In the genomic region with DNA sequence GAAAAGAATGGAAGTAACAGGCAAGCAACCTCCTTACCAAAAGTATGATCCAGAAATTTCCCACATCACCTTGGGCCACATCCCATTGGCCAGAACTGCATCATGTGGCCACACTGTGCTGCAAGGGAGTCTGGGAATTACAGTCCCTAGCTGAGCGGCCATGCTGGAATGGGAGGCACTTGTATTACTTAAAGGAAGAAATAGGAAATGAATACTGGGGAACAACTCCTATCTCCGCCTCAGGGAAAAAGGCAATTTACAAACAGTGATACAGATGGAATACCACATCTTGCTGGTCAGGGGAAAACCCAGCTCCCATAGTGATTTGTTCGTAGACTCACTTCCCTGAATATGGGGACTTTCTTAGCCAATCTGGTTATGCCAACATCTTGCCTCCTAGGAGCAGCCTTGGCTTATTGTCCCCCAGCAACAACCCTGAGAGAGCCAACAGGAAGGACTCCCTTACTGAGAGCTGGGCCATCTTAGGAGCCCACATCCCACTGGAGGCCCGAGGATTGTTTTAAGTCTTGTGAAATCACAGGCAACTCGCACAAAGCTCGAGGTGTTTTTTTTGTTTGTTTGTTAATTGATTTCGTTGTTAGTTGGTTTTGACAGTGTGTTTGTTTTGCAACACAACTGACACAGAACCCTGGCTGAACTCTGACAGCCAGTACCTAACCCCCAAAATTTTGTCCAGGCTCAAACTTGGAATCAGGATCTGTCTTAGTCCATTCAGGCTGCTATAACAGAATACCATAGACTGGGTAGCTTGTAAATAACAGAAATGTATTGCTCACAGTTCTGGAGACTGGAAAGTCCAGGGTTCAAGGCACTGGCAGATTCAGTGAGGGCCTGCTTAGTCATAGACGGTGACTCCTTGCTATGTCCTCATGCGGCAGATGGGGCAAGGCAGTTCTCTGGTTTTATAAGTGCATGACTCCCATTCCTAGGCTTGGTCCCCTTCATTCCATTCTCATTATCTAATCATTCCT, we compare ENCODE assay signal across 11 cellular contexts. TPM values are rescaled to one million over a fixed set of nuclear protein-coding genes. Genes with fewer than 3 reads are reported as not detected.
DNase-seq lines count a peak whose midpoint lies in the region; ATAC-seq, FAIRE-seq and TF ChIP-seq lines count a peak whose summit lies in the region.
"Had no signal": no experiment of that assay in that cellular context is flagged by ENCODE, and none has a peak within 500 bp of the region (broad histone marks: within the 10 kb centered on the region; RNA-seq: fewer than 3 reads in every experiment).

No MANE protein-coding gene starts in this region.

- peak overlapping the region; percentile 35 for H3K9ac ChIP-seq in adipocyte (ENCODE audit: low read length)
- H3K9ac ChIP-seq: parathyroid adenoma had no signal

- BruUV-seq in Caco-2 (replicated peaks; lab: Mats Ljungman, UMichigan): no TSS peak

- TF ChIP-seq EP300 in A549 (IDR thresholded peaks at IDR 0.05): peak in 1 of 2 experiments; percentile 41; a peak in 2 of 5 replicates

- H3K27ac Mint-ChIP-seq in Caco-2 (ENCODE audit: unreplicated experiment): no peak overlapping the region
- H3K27ac Mint-ChIP-seq in activated T-helper 2 cell treated with anti-CD3 and anti-CD28 coated beads, Interferon-gamma antibody, Interleukin-2, Interleukin-4, amounts not matched to agents 10 μg/mL and 5 μg/mL and 100 μg/mL, durations not matched to agents 14 hours and 24 hours and 36 hours: no peak overlapping the region

- peaks cover 5% of the 10 kb centered on the region for H3K9me3 Mint-ChIP-seq in Caco-2 (ENCODE audit: unreplicated experiment)
- no peaks in the 10 kb centered on the region for H3K9me3 Mint-ChIP-seq in activated T-helper 2 cell treated with anti-CD3 and anti-CD28 coated beads, Interferon-gamma antibody, Interleukin-2, Interleukin-4, amounts not matched to agents 10 μg/mL and 5 μg/mL and 100 μg/mL, durations not matched to agents 14 hours and 24 hours and 36 hours

- H3K36me3 Mint-ChIP-seq in Caco-2 (ENCODE audit: insufficient read depth, unreplicated experiment): no peaks in the 10 kb centered on the region
- no peaks in the 10 kb centered on the region for H3K36me3 Mint-ChIP-seq in activated T-helper 2 cell treated with anti-CD3 and anti-CD28 coated beads, Interferon-gamma antibody, Interleukin-2, Interleukin-4, amounts not matched to agents 10 μg/mL and 5 μg/mL and 100 μg/mL, durations not matched to agents 14 hours and 24 hours and 36 hours (ENCODE audit: low read depth)

- no peak for TF ChIP-seq POLR2A in A549 (IDR thresholded peaks at IDR 0.05; ENCODE audit: low read length)
- TF ChIP-seq POLR2A in esophagus squamous epithelium (IDR thresholded peaks at IDR 0.05): no peak

- no peaks in the 10 kb centered on the region for H3K27me3 Mint-ChIP-seq in Caco-2 (ENCODE audit: insufficient read depth, unreplicated experiment)
- H3K27me3 Mint-ChIP-seq in activated T-helper 2 cell treated with anti-CD3 and anti-CD28 coated beads, Interferon-gamma antibody, Interleukin-2, Interleukin-4, amounts not matched to agents 10 μg/mL and 5 μg/mL and 100 μg/mL, durations not matched to agents 14 hours and 24 hours and 36 hours (ENCODE audit: low read depth): peaks cover 5% of the 10 kb centered on the region

- peak overlapping the region; percentile 71 to 89 for H3K27ac ChIP-seq in A549
- no peak overlapping the region for H3K27ac ChIP-seq in esophagus squamous epithelium
- H3K27ac ChIP-seq: parathyroid adenoma had no signal

- no peak for TF ChIP-seq CTCF in A549 (IDR thresholded peaks at IDR 0.05)
- no peak for TF ChIP-seq CTCF in Caco-2 (IDR thresholded peaks at IDR 0.05; ENCODE audit: insufficient read depth in 1 of 2, low read depth in 1 of 2, low read length in 1 of 2, severe bottlenecking in 1 of 2, unreplicated experiment in 1 of 2)
- no peak for TF ChIP-seq CTCF in esophagus squamous epithelium (IDR thresholded peaks at IDR 0.05)

- H3K4me1 ChIP-seq in A549 (peaks cover 51% of the 10 kb centered on the region), adipocyte (ENCODE audit: control insufficient read depth, insufficient read depth, low read length) (peaks cover 23% of the 10 kb centered on the region), Caco-2 (peaks cover 8% of the 10 kb centered on the region; the same call in 1 of the 2 replicates), esophagus squamous epithelium (no peaks in the 10 kb centered on the region)
- H3K4me1 ChIP-seq: parathyroid adenoma had no signal

- no peaks in the 10 kb centered on the region for H3K4me1 Mint-ChIP-seq in Caco-2 (ENCODE audit: low read depth, unreplicated experiment)
- no peaks in the 10 kb centered on the region for H3K4me1 Mint-ChIP-seq in activated T-helper 2 cell treated with anti-CD3 and anti-CD28 coated beads, Interferon-gamma antibody, Interleukin-2, Interleukin-4, amounts not matched to agents 10 μg/mL and 5 μg/mL and 100 μg/mL, durations not matched to agents 14 hours and 24 hours and 36 hours (ENCODE audit: low read depth)

- H3K36me3 ChIP-seq in adipocyte (ENCODE audit: control insufficient read depth, insufficient read depth, low read length, severe bottlenecking) (no peaks in the 10 kb centered on the region), Caco-2 (ENCODE audit: control insufficient read depth, insufficient read depth, low read length) (no peaks in the 10 kb centered on the region), esophagus squamous epithelium (no peaks in the 10 kb centered on the region)
- H3K36me3 ChIP-seq: transverse colon had no signal

- intact Hi-C loops in Caco-2 (cut with micrococcal nuclease; ENCODE audit: unreplicated experiment): no loop called here
- intact Hi-C loops in esophagus squamous epithelium (cut with DNase I): no loop called here
- intact Hi-C loops in activated T-helper 2 cell treated with anti-CD3 and anti-CD28 coated beads, Interferon-gamma antibody, Interleukin-2, Interleukin-4, amounts not matched to agents 10 μg/mL and 5 μg/mL and 100 μg/mL, durations not matched to agents 14 hours and 24 hours and 36 hours (cut with micrococcal nuclease): no loop called here

- H3K4me3 ChIP-seq in A549 (no peak overlapping the region), adipocyte (ENCODE audit: low read length) (no peak overlapping the region), Caco-2 (ENCODE audit: low read depth, low read length) (no peak overlapping the region), esophagus squamous epithelium (no peak overlapping the region)
- H3K4me3 ChIP-seq: transverse colon had no signal

- H3K4me3 Mint-ChIP-seq in Caco-2 (ENCODE audit: unreplicated experiment): no peak overlapping the region
- H3K4me3 Mint-ChIP-seq in activated T-helper 2 cell treated with anti-CD3 and anti-CD28 coated beads, Interferon-gamma antibody, Interleukin-2, Interleukin-4, amounts not matched to agents 10 μg/mL and 5 μg/mL and 100 μg/mL, durations not matched to agents 14 hours and 24 hours and 36 hours (ENCODE audit: low read depth): no peak overlapping the region

- peak in 1 of 2 experiments; percentile 84 for DNase-seq in A549 (ENCODE audit: low read depth in 1 of 2, low spot score in 1 of 2)
- peak; percentile 91 for DNase-seq in HS-5 (ENCODE audit: low read depth)
- DNase-seq in adipocyte (ENCODE audit: low read depth): peak; percentile 57
- peak; percentile 65 for DNase-seq in islet precursor cell
- no peak for DNase-seq in stimulated activated CD4-positive, alpha-beta T cell treated with anti-CD3 and anti-CD28 coated beads, Interleukin-4, amount 100 ng/mL, for 4 hours
- DNase-seq in Caco-2: no peak
- no peak for DNase-seq in esophagus squamous epithelium (lab: John Stamatoyannopoulos, UW)
- DNase-seq in activated T-helper 2 cell treated with anti-CD3 and anti-CD28 coated beads, Interferon-gamma antibody, Interleukin-2, Interleukin-4, amounts not matched to agents 10 μg/mL and 5 μg/mL and 100 μg/mL, durations not matched to agents 14 hours and 24 hours and 36 hours (ENCODE audit: low spot score): no peak
- DNase-seq: cortex of kidney had no signal

- H3K9me3 ChIP-seq in A549 (no peaks in the 10 kb centered on the region), adipocyte (ENCODE audit: control insufficient read depth, low read length) (no peaks in the 10 kb centered on the region), Caco-2 (no peaks in the 10 kb centered on the region), esophagus squamous epithelium (no peaks in the 10 kb centered on the region)
- H3K9me3 ChIP-seq: transverse colon had no signal

- no peaks in the 10 kb centered on the region for H3K27me3 ChIP-seq in adipocyte (replicated peaks; ENCODE audit: control insufficient read depth, insufficient read depth, low read length)
- H3K27me3 ChIP-seq in Caco-2 (replicated peaks; ENCODE audit: control insufficient read depth, insufficient read depth, low read length): no peaks in the 10 kb centered on the region
- no peaks in the 10 kb centered on the region for H3K27me3 ChIP-seq in esophagus squamous epithelium
- H3K27me3 ChIP-seq: transverse colon had no signal

- H3K4me2 ChIP-seq in A549: peak overlapping the region; percentile 42

- POLR2A ChIA-PET in A549 (lab: Yijun Ruan, JAX): interaction anchor here (1.1 to 1.2 kb wide), 2 partner anchors 10 to 30 kb away, joined by 3 to 4 read pairs; partner anchors contain the start of gene PINK1
- POLR2A ChIA-PET in Caco-2 (lab: Charles Lee): no interaction called here

- FAIRE-seq in A549 (lab: Jason Lieb, UNC): no peak

- CTCF ChIA-PET in A549 (lab: Yijun Ruan, JAX) (interaction anchor here (1.0 to 2.6 kb wide), 4 partner anchors 10 to 30 kb away, joined by 4 to 7 read pairs (median 5); partner anchors contain the start of gene PINK1), Caco-2 (lab: Charles Lee) (interaction anchor here (1.2 kb wide), 1 partner anchor 30 kb away, joined by 3 read pairs; no protein-coding TSS in a partner anchor)

- no peak for TF ChIP-seq RAD21 in A549 (conservative IDR thresholded peaks at IDR 0.05 in 1 of 2, IDR thresholded peaks at IDR 0.05 in 1 of 2)

- peak; percentile 88 to 91 for ATAC-seq in A549

- WGBS in A549 (ENCODE audit: missing lambda C conversion rate): 36% methylated on average over 9 of the region's 9 CpGs
- 61 to 67% methylated on average over 8 to 9 of the region's 9 CpGs for WGBS in esophagus squamous epithelium, 2 donors

RNA-seq across cellular contexts. Expression of gene CDA, which starts 14.9 kb away (rescaled TPM):
- polyA plus RNA-seq in A549 (2011; rRNA removed) (11.2 and 12.2 TPM in 2 replicates), A549 (2017; fragmentation: RNase III; extraction: RNeasy Plus Mini Kit Qiagen cat#74134 plus additional on column Dnase treatment) (35.6 to 48.7 TPM (median 44.6 TPM) in 3 replicates)
- 24.0 and 25.0 TPM in 2 replicates for polyA plus RNA-seq in A549 (2012; cell fraction: cytosol; rRNA removed)
- 15.2 and 17.4 TPM in 2 replicates for polyA plus RNA-seq in A549 (2012; cell fraction: nucleus; rRNA removed)
- polyA minus RNA-seq in A549 (2011; rRNA and poly(A)+ RNA removed): 18.8 and 24.3 TPM in 2 replicates
- total RNA-seq in Caco-2 (2022) (0.95 TPM in 1 of 2 replicates, not detected in the other), esophagus squamous epithelium (10 to 100 TPM in 3 of 4 donors, 1 to 10 TPM in 1; 9.7 to 53.7 (median 45.9) TPM)
- total RNA-seq in activated T-helper 2 cell treated with anti-CD3 and anti-CD28 coated beads, Interferon-gamma antibody, Interleukin-2, Interleukin-4, amounts not matched to agents 10 μg/mL and 5 μg/mL and 100 μg/mL, durations not matched to agents 14 hours and 24 hours and 36 hours: not detected in 2 replicates

RNA-seq across cellular contexts. Expression of gene PINK1, which starts 29.5 kb away (rescaled TPM):
- polyA plus RNA-seq in A549 (2011; rRNA removed): 18.9 and 19.9 TPM in 2 replicates
- 24.1 and 29.5 TPM in 2 replicates for polyA plus RNA-seq in A549 (2012; cell fraction: cytosol; rRNA removed)
- polyA plus RNA-seq in A549 (2012; cell fraction: nucleus; rRNA removed): 21.1 and 21.3 TPM in 2 replicates
- 41.5 to 53.3 TPM (median 51.4 TPM) in 3 replicates for polyA plus RNA-seq in A549 (2017; fragmentation: RNase III; extraction: RNeasy Plus Mini Kit Qiagen cat#74134 plus additional on column Dnase treatment)
- polyA minus RNA-seq in A549 (2011; rRNA and poly(A)+ RNA removed): 8.2 and 9.6 TPM in 2 replicates
- total RNA-seq in Caco-2 (2022): 18.4 and 23.2 TPM in 2 replicates
- 100 to 1,000 TPM in 1 of 4 donors, 10 to 100 TPM in 3; 55.0 to 110 (median 77.1) TPM for total RNA-seq in esophagus squamous epithelium
- total RNA-seq in activated T-helper 2 cell treated with anti-CD3 and anti-CD28 coated beads, Interferon-gamma antibody, Interleukin-2, Interleukin-4, amounts not matched to agents 10 μg/mL and 5 μg/mL and 100 μg/mL, durations not matched to agents 14 hours and 24 hours and 36 hours: 3.8 and 4.7 TPM in 2 replicates

RNA-seq across cellular contexts. Expression of gene FAM43B, which starts 51.4 kb away (rescaled TPM):
- polyA plus RNA-seq in A549 (2011; rRNA removed) (0.53 and 0.76 TPM in 2 replicates), A549 (2017; fragmentation: RNase III; extraction: RNeasy Plus Mini Kit Qiagen cat#74134 plus additional on column Dnase treatment) (4.1 to 7.1 TPM (median 6.9 TPM) in 3 replicates)
- polyA plus RNA-seq in A549 (2012; cell fraction: cytosol; rRNA removed): 1.4 and 2.0 TPM in 2 replicates
- 3.1 and 5.4 TPM in 2 replicates for polyA plus RNA-seq in A549 (2012; cell fraction: nucleus; rRNA removed)
- polyA minus RNA-seq in A549 (2011; rRNA and poly(A)+ RNA removed): 0.78 and 0.83 TPM in 2 replicates
- total RNA-seq in Caco-2 (2022) (3.6 and 4.4 TPM in 2 replicates), esophagus squamous epithelium (under 1 TPM in 3 of 4 donors, not detected in 1; 0.11 to 0.19 (median 0.13) TPM)
- not detected in 2 replicates for total RNA-seq in activated T-helper 2 cell treated with anti-CD3 and anti-CD28 coated beads, Interferon-gamma antibody, Interleukin-2, Interleukin-4, amounts not matched to agents 10 μg/mL and 5 μg/mL and 100 μg/mL, durations not matched to agents 14 hours and 24 hours and 36 hours
- total RNA-seq: transverse colon had no signal

RNA-seq across cellular contexts. Expression of gene DDOST, which starts 57.4 kb away (rescaled TPM):
- polyA plus RNA-seq in A549 (2011; rRNA removed): 231 and 258 TPM in 2 replicates
- 172 and 229 TPM in 2 replicates for polyA plus RNA-seq in A549 (2012; cell fraction: cytosol; rRNA removed)
- 154 and 173 TPM in 2 replicates for polyA plus RNA-seq in A549 (2012; cell fraction: nucleus; rRNA removed)
- polyA plus RNA-seq in A549 (2017; fragmentation: RNase III; extraction: RNeasy Plus Mini Kit Qiagen cat#74134 plus additional on column Dnase treatment): 154 to 158 TPM (median 156 TPM) in 3 replicates
- 135 and 176 TPM in 2 replicates for polyA minus RNA-seq in A549 (2011; rRNA and poly(A)+ RNA removed)
- total RNA-seq in Caco-2 (2022): 332 and 339 TPM in 2 replicates
- total RNA-seq in esophagus squamous epithelium: 100 to 1,000 TPM; 106 to 183 (median 127) TPM
- total RNA-seq in activated T-helper 2 cell treated with anti-CD3 and anti-CD28 coated beads, Interferon-gamma antibody, Interleukin-2, Interleukin-4, amounts not matched to agents 10 μg/mL and 5 μg/mL and 100 μg/mL, durations not matched to agents 14 hours and 24 hours and 36 hours: 184 and 186 TPM in 2 replicates

Comparison
In these comparisons a context has a peak if more than half of its experiments do, and no peak if none do; other contexts are left out.
1. DNase-seq: peak in HS-5 (single experiment), adipocyte (single experiment) and islet precursor cell (single experiment); none in stimulated activated CD4-positive, alpha-beta T cell treated with anti-CD3 and anti-CD28 coated beads, Interleukin-4, amount 100 ng/mL, for 4 hours (0 of 2), Caco-2 (0 of 2), esophagus squamous epithelium (single experiment) and activated T-helper 2 cell treated with anti-CD3 and anti-CD28 coated beads, Interferon-gamma antibody, Interleukin-2, Interleukin-4, amounts not matched to agents 10 μg/mL and 5 μg/mL and 100 μg/mL, durations not matched to agents 14 hours and 24 hours and 36 hours (single experiment).
2. H3K27ac ChIP-seq: peak in A549 (2 of 2); none in esophagus squamous epithelium (0 of 4).